In the genomic region with DNA sequence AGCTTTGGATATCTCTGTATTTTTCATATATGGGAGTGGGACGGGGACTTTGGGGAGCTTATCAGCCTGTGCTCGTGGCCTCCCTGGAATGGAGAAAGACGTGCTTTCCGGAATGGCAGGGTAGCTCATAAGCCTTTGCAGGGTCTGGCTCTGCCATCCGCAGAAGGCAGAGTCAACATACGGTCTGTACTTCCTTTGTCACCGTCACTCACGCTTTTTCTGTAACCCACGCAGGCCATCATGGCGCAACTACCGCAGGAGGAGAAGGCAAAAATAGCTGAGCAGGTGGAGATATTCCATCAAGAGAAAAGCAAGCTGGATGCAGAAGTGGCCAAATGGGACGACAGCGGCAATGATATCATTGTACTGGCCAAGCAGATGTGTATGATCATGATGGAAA, we compare ENCODE assay signal across 30 cellular contexts.
"Had no signal": no experiment of that assay in that cellular context is flagged by ENCODE, and none has a peak within 500 bp of the region (broad histone marks: within the 10 kb centered on the region; RNA-seq: fewer than 3 reads in every experiment).

No MANE protein-coding gene starts in this region.

- H3K27me3 ChIP-seq: brain microvascular endothelial cell had no signal

- H3K4me2 ChIP-seq: KMS-11, PC-9 had no signal

- DNase-seq: activated CD4-positive, alpha-beta T cell treated with anti-CD3 and anti-CD28 coated beads for 1 hour; activated CD4-positive, alpha-beta T cell treated with anti-CD3 and anti-CD28 coated beads for 48 hours; activated CD4-positive, CD25-positive, alpha-beta regulatory T cell; activated CD8-positive, alpha-beta T cell treated with anti-CD3 and anti-CD28 coated beads for 36 hours; activated effector memory CD4-positive, alpha-beta T cell treated with anti-CD3 and anti-CD28 coated beads, Interleukin-2, amount 50 U/mL, for 16 hours; activated naive CD4-positive, alpha-beta T cell; activated naive CD4-positive, alpha-beta T cell treated with anti-CD3 and anti-CD28 coated beads, Interleukin-2, amount 50 U/mL, for 16 hours; activated naive CD8-positive, alpha-beta T cell treated with anti-CD3 and anti-CD28 coated beads for 36 hours; activated T-cell treated with anti-CD3 and anti-CD28 coated beads, Interleukin-2, amount 50 U/mL, for 1 hour; activated T-cell treated with anti-CD3 and anti-CD28 coated beads, Interleukin-2, amount 50 U/mL, for 72 hours; amniotic stem cell; aorta; brain microvascular endothelial cell; central memory CD4-positive, alpha-beta T cell; NCI-H1092 treated with DMSO at 0.1 percent for 48 hours; NCI-H146; NCI-H187; NCI-H2029 treated with DMSO at 0.1 percent for 48 hours; NCI-H2107; NCI-H226; NCI-H524 treated with DMSO at 0.1 percent for 48 hours; NCI-H748 treated with DMSO at 0.1 percent for 48 hours; NK-92 treated with Interleukin-12 subunit alpha and Interleukin-12 subunit beta, amount 100 ng/mL, for 24 hours; PC-9; SIG-M5; T-cell; T-helper 17 cell; WERI-Rb-1 had no signal

- H3K27ac ChIP-seq: brain microvascular endothelial cell, KMS-11, PC-9, RWPE1, WERI-Rb-1 had no signal

- H3K9ac ChIP-seq: KMS-11 had no signal

- H3K36me3 ChIP-seq: brain microvascular endothelial cell, WERI-Rb-1 had no signal

- H2AFZ ChIP-seq: PC-9 had no signal

- H3K4me3 ChIP-seq: PC-9 had no signal
